Comparison of ENCODE assay signal across 1 cellular context in genomic region chr20:64027981-64028685, GRCh38.
A peak's percentile ranks its signal among the peaks of the same experiment; 100 is the strongest.
TF ChIP-seq lines count a peak whose summit lies in the region.

No MANE protein-coding gene starts in this region.

TF ChIP-seq in HEK293, 187 proteins besides CTCF, POLR2A, EP300 and RAD21 (continued from another document):
- no peak for TF ChIP-seq ZNF560 (tag by site-specific recombination; IDR thresholded peaks at IDR 0.05; ENCODE audit: borderline replicate concordance)
- no peak for TF ChIP-seq TSHZ1 (tag by site-specific recombination; IDR thresholded peaks at IDR 0.05; ENCODE audit: borderline replicate concordance)
- TF ChIP-seq ZFP69B (tag by site-specific recombination; IDR thresholded peaks at IDR 0.05): peak; percentile 56; the same call in 1 of the 2 replicates
- TF ChIP-seq ZBTB49 (tag by site-specific recombination; IDR thresholded peaks at IDR 0.05; ENCODE audit: low read depth): no peak
- TF ChIP-seq ZNF692 (tag by site-specific recombination; IDR thresholded peaks at IDR 0.05): peak; percentile 72
- TF ChIP-seq SP3 (tag by site-specific recombination; IDR thresholded peaks at IDR 0.05): no peak
- peak; percentile 92 for TF ChIP-seq ZNF600 (tag by site-specific recombination; IDR thresholded peaks at IDR 0.05)
TF ChIP-seq in HEK293: peak in this region for 4.
